ENCODE assay signal across 8 cellular contexts in genomic region chr1:32291708-32292508, GRCh38. TPM values are rescaled to one million over a fixed set of nuclear protein-coding genes. Genes with fewer than 3 reads are reported as not detected.
DNase-seq lines count a peak whose midpoint lies in the region; ATAC-seq and TF ChIP-seq lines count a peak whose summit lies in the region.

Gene HDAC1 (plus strand): TSS chr1:32292083. CDS start chr1:32292170, 87 bp downstream.

- H3K4me1 ChIP-seq in spleen: peaks cover 29 to 61% (median 53%) of the 10 kb centered on the region in 6 donors

- H3K27ac ChIP-seq in caudate nucleus (ENCODE audit: low read depth, low read length) (peak within 1 kb of the TSS; percentile 42), spleen (peak within 1 kb of the TSS; percentile 83 to 95 (median 93))

- intact Hi-C loops in spleen (cut with DNase I; ENCODE audit: low total_unique reads): no loop called here

- peak in 1 of 3 donors; percentile 17 for TF ChIP-seq POLR2A in spleen (IDR thresholded peaks at IDR 0.05)

- H3K27me3 ChIP-seq in spleen (replicated peaks in 1 of 7): no peaks in the 10 kb centered on the region

- TF ChIP-seq CTCF in AG09319 (IDR thresholded peaks at IDR 0.05; ENCODE audit: low read depth, low read length): no peak
- peak in 3 of 11 experiments; percentile 4 to 28 (median 7) for TF ChIP-seq CTCF in spleen (IDR thresholded peaks at IDR 0.05 in 8 of 11, conservative IDR thresholded peaks at IDR 0.05 in 3 of 11)

- H3K9me3 ChIP-seq in spleen: no peaks in the 10 kb centered on the region

- DNase-seq in AG09319 (ENCODE audit: extremely low read depth, low read depth): peak; percentile 80
- DNase-seq in NCI-H345 treated with DMSO at 0.1 percent for 48 hours (lab: John Stamatoyannopoulos, UW; ENCODE audit: unreplicated experiment): peak; percentile 81
- DNase-seq in activated CD4-positive, CD25-positive, alpha-beta regulatory T cell (lab: John Stamatoyannopoulos, UW): peak; percentile 89 to 94 (median 91)
- peak; percentile 4 to 90 (median 75) for DNase-seq in caudate nucleus (lab: John Stamatoyannopoulos, UW)
- DNase-seq in iris pigment epithelial cell (ENCODE audit: low read depth): peak; percentile 95
- peak; percentile 99 for DNase-seq in spleen

- peak; percentile 99 for ATAC-seq in GM19025 (IDR thresholded peaks at IDR 0.05; ENCODE audit: low read depth, unreplicated experiment)
- peak; percentile 98 for ATAC-seq in HG03280 (IDR thresholded peaks at IDR 0.05; ENCODE audit: unreplicated experiment)

- WGBS in spleen, 5 donors: 0 to 1% (median 0%) methylated on average over 39 to 64 of the region's 64 CpGs

- peak within 1 kb of the TSS; percentile 76 to 97 (median 88) for H3K4me3 ChIP-seq in spleen

- peaks cover 0 to 25% (median 0%) of the 10 kb centered on the region in 6 donors for H3K36me3 ChIP-seq in spleen

RNA-seq across cellular contexts. Expression of gene HDAC1, which starts in this region (rescaled TPM):
- 100 to 1,000 TPM in 4 of 7 donors, 10 to 100 TPM in 3; 83.0 to 116 (median 103) TPM for total RNA-seq in spleen
- polyA plus RNA-seq in spleen: 100 to 1,000 TPM in 1 of 3 donors, 10 to 100 TPM in 2; 91.0 to 108 (median 92.6) TPM

Comparison
In these comparisons a context has a peak if more than half of its experiments do, and no peak if none do; other contexts are left out.
1. Peak in every context shown above with its lines: DNase-seq, ATAC-seq, H3K4me3 ChIP-seq and H3K27ac ChIP-seq.